Comparison of ENCODE assay signal across 16 cellular contexts in the genomic region with DNA sequence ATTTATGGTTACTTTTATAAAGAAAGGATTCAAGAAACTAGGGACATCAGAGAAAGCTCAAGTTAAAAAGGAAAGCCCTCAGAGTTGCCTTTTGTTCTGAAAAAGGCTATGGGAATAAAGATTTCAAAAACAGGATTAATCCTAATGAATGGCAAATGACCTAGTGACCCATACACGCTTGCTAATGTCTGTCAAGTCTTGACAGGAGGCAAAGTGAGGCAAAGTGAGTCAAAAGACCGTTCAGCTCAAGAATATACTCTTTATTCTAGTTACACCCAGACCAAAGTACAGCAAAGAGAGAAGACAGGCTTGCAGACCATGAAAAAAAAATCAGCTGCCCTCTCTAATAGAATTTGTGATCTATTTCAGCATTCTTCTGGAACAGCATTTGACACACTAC. TPM values are rescaled to one million over a fixed set of nuclear protein-coding genes. Genes with fewer than 3 reads are reported as not detected.
DNase-seq lines count a peak whose midpoint lies in the region; ATAC-seq and TF ChIP-seq lines count a peak whose summit lies in the region.
"Had no signal": no experiment of that assay in that cellular context is flagged by ENCODE, and none has a peak within 500 bp of the region (broad histone marks: within the 10 kb centered on the region; RNA-seq: fewer than 3 reads in every experiment).

No MANE protein-coding gene starts in this region.

- no peak for TF ChIP-seq CTCF in RWPE2 (IDR thresholded peaks at IDR 0.05; ENCODE audit: poor library complexity, severe bottlenecking)
- TF ChIP-seq CTCF in endothelial cell (IDR thresholded peaks at IDR 0.05; ENCODE audit: unreplicated experiment), result no peak
- no peak for TF ChIP-seq CTCF in prostate gland (IDR thresholded peaks at IDR 0.05)
- TF ChIP-seq CTCF in spleen (IDR thresholded peaks at IDR 0.05 in 8 of 11, conservative IDR thresholded peaks at IDR 0.05 in 3 of 11), result no peak

- H3K36me3 ChIP-seq in RWPE2 (ENCODE audit: low read depth), result peaks cover 52% of the 10 kb centered on the region
- H3K36me3 ChIP-seq in prostate gland, result peaks cover 11 to 24% of the 10 kb centered on the region in 2 donors
- H3K36me3 ChIP-seq in spleen, result peaks cover 17 to 58% (median 50%) of the 10 kb centered on the region in 6 donors

- intact Hi-C loops in prostate gland (cut with DNase I), result no loop called here
- intact Hi-C loops in spleen (cut with DNase I; ENCODE audit: low total_unique reads), result no loop called here

- peaks cover 60% of the 10 kb centered on the region for H3K36me3 Mint-ChIP-seq in T-helper 2 cell treated with Interferon-gamma antibody and Interleukin-4, amounts not matched to agents 5 μg/mL and 100 μg/mL, for 36 hours (ENCODE audit: low read depth)
- peaks cover 61% of the 10 kb centered on the region for H3K36me3 Mint-ChIP-seq in endothelial cell (ENCODE audit: low read depth, unreplicated experiment)

- no peak for ATAC-seq in RWPE2 (ENCODE audit: low read depth)

- H3K4me3 ChIP-seq in RWPE2 (ENCODE audit: severe bottlenecking), result peak overlapping the region; percentile 89
- H3K4me3 ChIP-seq in prostate gland, result peak overlapping the region in 1 of 2 donors; percentile 88
- peak overlapping the region in 1 of 8 donors; percentile 83 for H3K4me3 ChIP-seq in spleen
- H3K4me3 ChIP-seq: SJCRH30 had no signal

- H3K4me3 Mint-ChIP-seq in T-helper 2 cell treated with Interferon-gamma antibody and Interleukin-4, amounts not matched to agents 5 μg/mL and 100 μg/mL, for 36 hours, result peak overlapping the region; percentile 92
- H3K4me3 Mint-ChIP-seq in endothelial cell (ENCODE audit: unreplicated experiment), result peak overlapping the region; percentile 75

- no peak overlapping the region for H3K27ac Mint-ChIP-seq in T-helper 2 cell treated with Interferon-gamma antibody and Interleukin-4, amounts not matched to agents 5 μg/mL and 100 μg/mL, for 36 hours
- H3K27ac Mint-ChIP-seq in endothelial cell (ENCODE audit: unreplicated experiment), result no peak overlapping the region
- H3K27ac Mint-ChIP-seq: activated naive CD4-positive, alpha-beta T cell treated with anti-CD3 and anti-CD28 coated beads, Interleukin-2, amount 10 ng/mL, durations not matched to agents 7 days and 5 days had no signal

- H3K4me1 ChIP-seq in RWPE2 (ENCODE audit: insufficient read depth, poor library complexity, severe bottlenecking), result peaks cover 20% of the 10 kb centered on the region
- H3K4me1 ChIP-seq in prostate gland (replicated peaks), result peaks cover 14% of the 10 kb centered on the region
- H3K4me1 ChIP-seq in spleen, result peaks cover 17 to 49% (median 38%) of the 10 kb centered on the region in 6 donors

- H3K27ac ChIP-seq in RWPE2 (ENCODE audit: poor library complexity, severe bottlenecking), result peak overlapping the region; percentile 81
- peak overlapping the region; percentile 99 for H3K27ac ChIP-seq in prostate gland
- H3K27ac ChIP-seq in spleen, result no peak overlapping the region
- H3K27ac ChIP-seq: SJCRH30 had no signal

- 79% methylated on average over 2 of the region's 2 CpGs for WGBS in prostate gland
- WGBS in spleen, 5 donors, result 79 to 93% (median 86%) methylated on average over 2 of the region's 2 CpGs

- peaks cover 28% of the 10 kb centered on the region for H3K4me1 Mint-ChIP-seq in T-helper 2 cell treated with Interferon-gamma antibody and Interleukin-4, amounts not matched to agents 5 μg/mL and 100 μg/mL, for 36 hours (ENCODE audit: low read depth)
- H3K4me1 Mint-ChIP-seq in endothelial cell (ENCODE audit: unreplicated experiment), result peaks cover 19% of the 10 kb centered on the region

- no peaks in the 10 kb centered on the region for H3K27me3 Mint-ChIP-seq in T-helper 2 cell treated with Interferon-gamma antibody and Interleukin-4, amounts not matched to agents 5 μg/mL and 100 μg/mL, for 36 hours (ENCODE audit: low read depth)
- peaks cover 19% of the 10 kb centered on the region for H3K27me3 Mint-ChIP-seq in endothelial cell (ENCODE audit: unreplicated experiment)
- H3K27me3 Mint-ChIP-seq: activated naive CD4-positive, alpha-beta T cell treated with anti-CD3 and anti-CD28 coated beads, Interleukin-2, amount 10 ng/mL, durations not matched to agents 7 days and 5 days had no signal

- DNase-seq in T-helper 2 cell treated with Interferon-gamma antibody and Interleukin-4, amounts not matched to agents 5 μg/mL and 100 μg/mL, for 36 hours (ENCODE audit: low spot score), result no peak
- DNase-seq in T-helper 2 cell (no peak), RWPE2 (ENCODE audit: low spot score) (no peak), endothelial cell (ENCODE audit: low spot score) (no peak), prostate gland (ENCODE audit: low spot score) (no peak), spleen (no peak), DMS114 treated with DMSO at 0.1 percent for 48 hours (lab: John Stamatoyannopoulos, UW; ENCODE audit: unreplicated experiment) (no peak)
- no peak for DNase-seq in activated effector memory CD4-positive, alpha-beta T cell treated with Interleukin-2 at 50 U/mL for 16 hours
- DNase-seq: 8988T; activated naive CD4-positive, alpha-beta T cell treated with anti-CD3 and anti-CD28 coated beads, Interleukin-2, amount 10 ng/mL, durations not matched to agents 7 days and 5 days; GDM1; KG1; mesendoderm; NCI-H1436; NCI-H226; SJCRH30 had no signal

- H3K9me3 ChIP-seq in RWPE2 (ENCODE audit: severe bottlenecking) (peaks cover 31% of the 10 kb centered on the region), prostate gland (peaks cover 8% of the 10 kb centered on the region), spleen (peaks cover 14 to 46% (median 38%) of the 10 kb centered on the region in 8 donors)

- H3K27me3 ChIP-seq in RWPE2 (ENCODE audit: insufficient read depth, poor library complexity, severe bottlenecking) (no peaks in the 10 kb centered on the region), prostate gland (replicated peaks; ENCODE audit: insufficient read depth) (no peaks in the 10 kb centered on the region), spleen (replicated peaks in 1 of 7) (no peaks in the 10 kb centered on the region)
- H3K27me3 ChIP-seq: SJCRH30 had no signal

- TF ChIP-seq POLR2A in prostate gland (IDR thresholded peaks at IDR 0.05) (no peak), spleen (IDR thresholded peaks at IDR 0.05) (no peak)

- H3K9me3 Mint-ChIP-seq in T-helper 2 cell treated with Interferon-gamma antibody and Interleukin-4, amounts not matched to agents 5 μg/mL and 100 μg/mL, for 36 hours, result peaks cover 45% of the 10 kb centered on the region
- H3K9me3 Mint-ChIP-seq in endothelial cell (ENCODE audit: unreplicated experiment), result peaks cover 40% of the 10 kb centered on the region

RNA-seq across cellular contexts. Expression of gene ZNF436, which starts 3.5 kb away (rescaled TPM):
- total RNA-seq in endothelial cell (ENCODE audit: unreplicated experiment), result 26.0 TPM
- 10 to 100 TPM; 25.3 to 29.5 TPM for total RNA-seq in prostate gland
- total RNA-seq in spleen, result 10 to 100 TPM; 15.3 to 32.1 (median 20.3) TPM
- polyA plus RNA-seq in spleen, result 1 to 10 TPM; 2.8 to 5.5 (median 3.4) TPM

RNA-seq across cellular contexts. Expression of gene HNRNPR, which starts 22.1 kb away (rescaled TPM):
- total RNA-seq in endothelial cell (ENCODE audit: unreplicated experiment) (146 TPM), prostate gland (10 to 100 TPM; 85.8 to 88.1 TPM), spleen (100 to 1,000 TPM in 5 of 7 donors, 10 to 100 TPM in 2; 75.8 to 143 (median 109) TPM)
- polyA plus RNA-seq in spleen, result 10 to 100 TPM; 58.2 to 83.2 (median 75.8) TPM

RNA-seq across cellular contexts. Expression of gene TCEA3, which starts 58.4 kb away (rescaled TPM):
- total RNA-seq in endothelial cell (ENCODE audit: unreplicated experiment) (9.7 TPM), prostate gland (100 to 1,000 TPM in 1 of 2 donors, 10 to 100 TPM in 1; 65.2 to 115 TPM), spleen (10 to 100 TPM in 4 of 7 donors, 1 to 10 TPM in 3; 9.1 to 19.6 (median 17.6) TPM)
- 10 to 100 TPM in 1 of 3 donors, 1 to 10 TPM in 2; 4.6 to 11.0 (median 6.6) TPM for polyA plus RNA-seq in spleen
- total RNA-seq: SJCRH30 had no signal

Comparison
In these comparisons a context has a peak if more than half of its experiments do, and no peak if none do; other contexts are left out.
1. H3K27ac ChIP-seq: peak in RWPE2 (single experiment) and prostate gland (2 of 2); none in spleen (0 of 8).